Comparison of ENCODE assay signal across 8 cellular contexts in genomic region chr12:4649358-4649661, GRCh38. TPM values are rescaled to one million over a fixed set of nuclear protein-coding genes. Genes with fewer than 3 reads are reported as not detected.
DNase-seq lines count a peak whose midpoint lies in the region; ATAC-seq and TF ChIP-seq lines count a peak whose summit lies in the region.

No MANE protein-coding gene starts in this region.

- H2AFZ ChIP-seq in MM.1S (ENCODE audit: low read length) = peak overlapping the region; percentile 78

- H3K36me3 ChIP-seq in BE2C (peaks cover 6% of the 10 kb centered on the region), MM.1S (replicated peaks; ENCODE audit: insufficient read depth, low read length) (0 out of 2 replicates have a peak, but pooled peaks cover 6% of the 10 kb centered on the region)
- peaks cover 4% of the 10 kb centered on the region for H3K36me3 ChIP-seq in effector memory CD4-positive, alpha-beta T cell (ENCODE audit: control insufficient read depth, insufficient read depth, low read length)

- H3F3A ChIP-seq in MM.1S (ENCODE audit: insufficient read depth, low read length) = peaks cover 18% of the 10 kb centered on the region; the same call in 1 of the 2 replicates

- TF ChIP-seq CTCF in BE2C (IDR thresholded peaks at IDR 0.05; ENCODE audit: low read depth, low read length) (no peak), MM.1S (IDR thresholded peaks at IDR 0.05; ENCODE audit: low read length) (no peak), nephron (IDR thresholded peaks at IDR 0.05; ENCODE audit: unreplicated experiment in 3 of 3) (no peak)

- peak overlapping the region; percentile 64 for H3K4me2 ChIP-seq in MM.1S (ENCODE audit: low read depth, low read length)

- DNase-seq in BE2C (no peak), MM.1S (no peak)
- DNase-seq in effector memory CD4-positive, alpha-beta T cell = no peak
- DNase-seq in stimulated activated naive CD4-positive, alpha-beta T cell treated with Interleukin-2 at 50 U/mL for 16 hours (lab: John Stamatoyannopoulos, UW) = no peak
- DNase-seq in activated CD4-positive, alpha-beta T cell treated with anti-CD3 and anti-CD28 coated beads for 48 hours = no peak

- peak overlapping the region; percentile 97 to 99 (median 99) for H3K27ac Mint-ChIP-seq in nephron

- H3K27me3 ChIP-seq in BE2C = peaks cover 21% of the 10 kb centered on the region
- no peaks in the 10 kb centered on the region for H3K27me3 ChIP-seq in MM.1S (replicated peaks; ENCODE audit: insufficient read depth, low read length)
- no peaks in the 10 kb centered on the region for H3K27me3 ChIP-seq in effector memory CD4-positive, alpha-beta T cell (replicated peaks; ENCODE audit: control insufficient read depth, insufficient read depth, low read length, poor library complexity, severe bottlenecking)

- peaks cover 39% of the 10 kb centered on the region for H3K4me1 Mint-ChIP-seq in nephron

- H3K36me3 Mint-ChIP-seq in nephron (ENCODE audit: low read depth) = no peaks in the 10 kb centered on the region

- no peaks in the 10 kb centered on the region for H3K9me2 ChIP-seq in MM.1S (replicated peaks; ENCODE audit: insufficient read depth, low read length)

- H3K4me3 ChIP-seq in BE2C (ENCODE audit: low read depth, low read length) (peak overlapping the region; percentile 98), MM.1S (ENCODE audit: low read length) (peak overlapping the region; percentile 80)
- H3K4me3 ChIP-seq in effector memory CD4-positive, alpha-beta T cell (ENCODE audit: insufficient read depth, low read depth, low read length, poor library complexity, severe bottlenecking) = peak overlapping the region; percentile 87

- peak overlapping the region; percentile 81 for H3K9ac ChIP-seq in MM.1S (ENCODE audit: low read length)

- H3K4me3 Mint-ChIP-seq in nephron = peak overlapping the region; percentile 95 to 98 (median 97)

- H3K9me3 ChIP-seq in BE2C = no peaks in the 10 kb centered on the region
- H3K9me3 ChIP-seq in MM.1S (replicated peaks; ENCODE audit: insufficient read depth, low read length) = no peaks in the 10 kb centered on the region
- H3K9me3 ChIP-seq in effector memory CD4-positive, alpha-beta T cell (ENCODE audit: control insufficient read depth, low read length) = no peaks in the 10 kb centered on the region

- no peaks in the 10 kb centered on the region for H4K20me1 ChIP-seq in MM.1S (ENCODE audit: insufficient read depth, low read length)

- no peaks in the 10 kb centered on the region for H3K27me3 Mint-ChIP-seq in nephron (ENCODE audit: low read depth)

- H3K79me2 ChIP-seq in MM.1S (ENCODE audit: low read length) = peaks cover 52% of the 10 kb centered on the region

- ATAC-seq in HG03045 (IDR thresholded peaks at IDR 0.05; ENCODE audit: unreplicated experiment) (no peak), HG03095 (IDR thresholded peaks at IDR 0.05; ENCODE audit: unreplicated experiment) (no peak)

- H3K4me1 ChIP-seq in BE2C = no peaks in the 10 kb centered on the region; the same call in 1 of the 2 replicates
- H3K4me1 ChIP-seq in MM.1S (ENCODE audit: low read length) = peaks cover 33% of the 10 kb centered on the region
- H3K4me1 ChIP-seq in effector memory CD4-positive, alpha-beta T cell (ENCODE audit: control insufficient read depth, insufficient read depth, low read length, poor library complexity, severe bottlenecking) = peaks cover 15% of the 10 kb centered on the region

- H3K27ac ChIP-seq in MM.1S (ENCODE audit: low read length) = peak overlapping the region; percentile 54; the same call in 1 of the 2 replicates
- H3K27ac ChIP-seq in effector memory CD4-positive, alpha-beta T cell (ENCODE audit: insufficient read depth, low read length, poor library complexity, severe bottlenecking) = peak overlapping the region; percentile 73

- H3K9me3 Mint-ChIP-seq in nephron = no peaks in the 10 kb centered on the region

RNA-seq across cellular contexts. Expression of gene NDUFA9, which starts 0.4 kb away (rescaled TPM):
- polyA plus RNA-seq in BE2C (2012; ENCODE audit: insufficient read depth, insufficient read length, low read depth) = 208 TPM

RNA-seq across cellular contexts. Expression of gene AKAP3, which starts 0.5 kb away (rescaled TPM):
- 0.31 TPM for polyA plus RNA-seq in BE2C (2012; ENCODE audit: insufficient read depth, insufficient read length, low read depth)
